ENCODE assay signal across 12 cellular contexts in genomic region chr4:113921089-113921842, GRCh38. TPM values are rescaled to one million over a fixed set of nuclear protein-coding genes. Genes with fewer than 3 reads are reported as not detected.
DNase-seq lines count a peak whose midpoint lies in the region; ATAC-seq lines count a peak whose summit lies in the region.
"Had no signal": no experiment of that assay in that cellular context is flagged by ENCODE, and none has a peak within 500 bp of the region (broad histone marks: within the 10 kb centered on the region; RNA-seq: fewer than 3 reads in every experiment).

No MANE protein-coding gene starts in this region.

- H3K36me3 ChIP-seq in HAP-1 (replicated peaks): no peaks in the 10 kb centered on the region
- H3K36me3 ChIP-seq: colonic mucosa had no signal

- in situ Hi-C loops in HAP-1 (cut with MboI; ENCODE audit: low sequenced_read_pairs): no loop called here

- H3K9me3 ChIP-seq in HAP-1: no peaks in the 10 kb centered on the region
- H3K9me3 ChIP-seq: colonic mucosa had no signal

- H3K27me3 ChIP-seq in HAP-1 (ENCODE audit: low read depth): no peaks in the 10 kb centered on the region
- H3K27me3 ChIP-seq: colonic mucosa had no signal

- H3K4me3 ChIP-seq in HAP-1: no peak overlapping the region
- H3K4me3 ChIP-seq: colonic mucosa had no signal

- DNase-seq in COLO829 (ENCODE audit: low spot score) (peak; percentile 72), HCEC 1CT (peak; percentile 27), cerebellar cortex (ENCODE audit: low spot score) (peak; percentile 38), left lobe of liver (ENCODE audit: low spot score) (no peak), DMS 273 (lab: John Stamatoyannopoulos, UW; ENCODE audit: unreplicated experiment) (no peak), NCI-H1436 treated with DMSO at 0.1 percent for 48 hours (lab: John Stamatoyannopoulos, UW) (no peak), HAP-1 (ENCODE audit: low spot score in 2 of 2) (no peak), germinal center (ENCODE audit: low spot score) (no peak)
- DNase-seq: colonic mucosa, DMS 273 treated with DMSO at 0.1 percent for 48 hours, H9, NCI-H2171 had no signal

- H3K4me1 ChIP-seq in HAP-1: no peaks in the 10 kb centered on the region
- H3K4me1 ChIP-seq: colonic mucosa had no signal

- peak; percentile 40 for ATAC-seq in left lobe of liver

RNA-seq across cellular contexts. Expression of gene ARSJ, which starts 58.2 kb away (rescaled TPM):
- total RNA-seq in left lobe of liver: 2.2 TPM

Comparison
In these comparisons a context has a peak if more than half of its experiments do, and no peak if none do; other contexts are left out.
1. DNase-seq: peak in COLO829 (single experiment), HCEC 1CT (single experiment) and cerebellar cortex (single experiment); none in left lobe of liver (single experiment), DMS 273 (single experiment), NCI-H1436 treated with DMSO at 0.1 percent for 48 hours (single experiment), HAP-1 (0 of 2) and germinal center (single experiment).